In genomic region chr4:19803406-19803805, GRCh38 we compare ENCODE assay signal across 28 cellular contexts.
DNase-seq lines count a peak whose midpoint lies in the region; TF ChIP-seq lines count a peak whose summit lies in the region.
"Had no signal": no experiment of that assay in that cellular context is flagged by ENCODE, and none has a peak within 500 bp of the region (broad histone marks: within the 10 kb centered on the region; RNA-seq: fewer than 3 reads in every experiment).

No MANE protein-coding gene starts in this region.

- H3K23ac ChIP-seq in mesendoderm (ENCODE audit: low read length) = no peak overlapping the region

- H3K4me1 ChIP-seq in mesendoderm (ENCODE audit: control insufficient read depth, low read depth, low read length) (no peaks in the 10 kb centered on the region), Karpas-422 (ENCODE audit: low read length) (no peaks in the 10 kb centered on the region)
- H3K4me1 ChIP-seq: Caco-2, esophagus squamous epithelium had no signal

- TF ChIP-seq CTCF in LNCaP clone FGC (IDR thresholded peaks at IDR 0.05; ENCODE audit: control insufficient read depth, extremely low read depth, insufficient read depth) = 0 out of 2 replicates have a peak, but pooled peaks have one; percentile 17
- no peak for TF ChIP-seq CTCF in choroid plexus epithelial cell (conservative IDR thresholded peaks at IDR 0.05; ENCODE audit: low read depth, low read length)
- TF ChIP-seq CTCF in brain microvascular endothelial cell (IDR thresholded peaks at IDR 0.05; ENCODE audit: low read depth, low read length, missing control alignments) = no peak
- TF ChIP-seq CTCF in GM13976 (IDR thresholded peaks at IDR 0.05; ENCODE audit: borderline replicate concordance, control extremely low read depth, extremely low read depth, insufficient read depth, missing control alignments) = no peak

- no peak overlapping the region for H2BK15ac ChIP-seq in mesendoderm (replicated peaks; ENCODE audit: low read depth)

- no peak overlapping the region for H3K4ac ChIP-seq in mesendoderm (ENCODE audit: low read depth, low read length)

- H4K20me1 ChIP-seq in Karpas-422 (ENCODE audit: insufficient read depth, low read depth, low read length) = no peaks in the 10 kb centered on the region

- no peak overlapping the region for H4K8ac ChIP-seq in mesendoderm (ENCODE audit: low read depth, low read length)

- H2AK5ac ChIP-seq in mesendoderm (ENCODE audit: low read length) = no peak overlapping the region

- H3K9me3 ChIP-seq in Karpas-422 (ENCODE audit: low read length) = peaks cover 16% of the 10 kb centered on the region
- H3K9me3 ChIP-seq: Caco-2, esophagus squamous epithelium, gastroesophageal sphincter, left lung, upper lobe of left lung had no signal

- no peaks in the 10 kb centered on the region for H3K36me3 ChIP-seq in mesendoderm (ENCODE audit: control insufficient read depth, insufficient read depth, low read length)
- H3K36me3 ChIP-seq in brain microvascular endothelial cell (replicated peaks) = no peaks in the 10 kb centered on the region
- H3K36me3 ChIP-seq in Karpas-422 (ENCODE audit: insufficient read depth, low read length) = no peaks in the 10 kb centered on the region
- H3K36me3 ChIP-seq: esophagus squamous epithelium, gastroesophageal sphincter, left lung, upper lobe of left lung had no signal

- H3K18ac ChIP-seq in mesendoderm (ENCODE audit: low read length) = no peak overlapping the region

- H2AFZ ChIP-seq in Karpas-422 (ENCODE audit: low read length) = no peak overlapping the region

- H3K9ac ChIP-seq in mesendoderm (ENCODE audit: low read length) (no peak overlapping the region), Karpas-422 (ENCODE audit: low read length) (no peak overlapping the region)

- H3K27ac ChIP-seq in mesendoderm (ENCODE audit: low read depth, low read length) (no peak overlapping the region), brain microvascular endothelial cell (no peak overlapping the region), Karpas-422 (ENCODE audit: low read length) (no peak overlapping the region)
- H3K27ac ChIP-seq: C4-2B, esophagus squamous epithelium, gastroesophageal sphincter, left lung, upper lobe of left lung, VCaP had no signal

- in situ Hi-C loops in brain microvascular endothelial cell (cut with HindIII; ENCODE audit: low pct_ligation_motif_present, low sequenced_read_pairs) = no loop called here
- in situ Hi-C loops in GM13976 (cut with MboI; ENCODE audit: low sequenced_read_pairs, unreplicated experiment) = no loop called here

- no peak overlapping the region for H2BK5ac ChIP-seq in mesendoderm (ENCODE audit: low read length)

- H3K79me2 ChIP-seq in mesendoderm (ENCODE audit: control insufficient read depth, insufficient read depth, low read length) = no peaks in the 10 kb centered on the region
- no peaks in the 10 kb centered on the region for H3K79me2 ChIP-seq in Karpas-422 (ENCODE audit: low read length)

- no peak overlapping the region for H3K4me3 ChIP-seq in LNCaP clone FGC (ENCODE audit: low read depth, low read length)
- H3K4me3 ChIP-seq in choroid plexus epithelial cell (ENCODE audit: low read depth, low read length) = no peak overlapping the region
- no peak overlapping the region for H3K4me3 ChIP-seq in mesendoderm (ENCODE audit: low read length)
- no peak overlapping the region for H3K4me3 ChIP-seq in brain microvascular endothelial cell (ENCODE audit: low read depth, low read length)
- H3K4me3 ChIP-seq in Karpas-422 (ENCODE audit: low read length) = no peak overlapping the region
- H3K4me3 ChIP-seq: esophagus squamous epithelium, gastroesophageal sphincter, left lung, upper lobe of left lung had no signal

- no peak overlapping the region for H4K5ac ChIP-seq in mesendoderm (ENCODE audit: low read length)

- no peaks in the 10 kb centered on the region for H3K9me2 ChIP-seq in Karpas-422 (replicated peaks; ENCODE audit: insufficient read depth, low read length)

- no peak overlapping the region for H2BK120ac ChIP-seq in mesendoderm (ENCODE audit: low read depth, low read length)

- DNase-seq in EL (peak; percentile 58), LNCaP clone FGC (ENCODE audit: low read depth) (no peak), choroid plexus epithelial cell (ENCODE audit: low read depth) (peak; percentile 25), mesendoderm (peak; percentile 8), brain microvascular endothelial cell (no peak), GM13976 (ENCODE audit: low spot score) (no peak), Karpas-422 (no peak)
- no peak for DNase-seq in activated CD4-positive, alpha-beta T cell treated with anti-CD3 and anti-CD28 coated beads, Interleukin-2, amount 50 U/mL, for 4 hours
- DNase-seq: activated CD4-positive, alpha-beta T cell treated with anti-CD3 and anti-CD28 coated beads for 48 hours; activated T-cell treated with anti-CD3 and anti-CD28 coated beads, Interleukin-2, amount 50 U/mL, for 24 hours; Caco-2; DND-41; esophagus squamous epithelium; GOT3; hippocampal formation; immature natural killer cell; KBM-7; left lung; NCI-H1417 treated with DMSO at 0.1 percent for 48 hours; NCI-H446 treated with DMSO at 0.1 percent for 48 hours; posterior cingulate gyrus; stimulated activated CD4-positive, alpha-beta T cell treated with anti-CD3 and anti-CD28 coated beads, Interleukin-12 subunit alpha, Interleukin-12 subunit beta, amount 100 ng/mL, for 4 hours; stimulated activated CD4-positive, alpha-beta T cell treated with anti-CD3 and anti-CD28 coated beads, Interleukin-4, amount 100 ng/mL, for 24 hours; substantia nigra; upper lobe of left lung had no signal

- no peak overlapping the region for H3K56ac ChIP-seq in mesendoderm (ENCODE audit: low read length)

- H3K4me2 ChIP-seq in mesendoderm (ENCODE audit: low read length) (no peak overlapping the region), Karpas-422 (ENCODE audit: low read depth, low read length, poor library complexity, severe bottlenecking) (no peak overlapping the region)

- H3K27me3 ChIP-seq in mesendoderm (ENCODE audit: insufficient read depth, low read length, poor library complexity) = no peaks in the 10 kb centered on the region
- H3K27me3 ChIP-seq in brain microvascular endothelial cell (replicated peaks) = no peaks in the 10 kb centered on the region
- no peaks in the 10 kb centered on the region for H3K27me3 ChIP-seq in Karpas-422 (ENCODE audit: low read length)
- H3K27me3 ChIP-seq: esophagus squamous epithelium, gastroesophageal sphincter, left lung, upper lobe of left lung had no signal

- no CpG with 5 or more reads among the region's 2 CpGs for WGBS in mesendoderm (ENCODE audit: extremely low coverage, insufficient coverage, low lambda C conversion rate)

- H3K79me1 ChIP-seq in mesendoderm (ENCODE audit: low read length) = no peaks in the 10 kb centered on the region

Comparison
In these comparisons a context has a peak if more than half of its experiments do, and no peak if none do; other contexts are left out.
1. DNase-seq: peak in EL (single experiment), choroid plexus epithelial cell (single experiment) and mesendoderm (single experiment); none in LNCaP clone FGC (single experiment), brain microvascular endothelial cell (single experiment), GM13976 (single experiment), Karpas-422 (single experiment) and activated CD4-positive, alpha-beta T cell treated with anti-CD3 and anti-CD28 coated beads, Interleukin-2, amount 50 U/mL, for 4 hours (0 of 2).